8 cellular contexts compared by ENCODE assay signal in genomic region chr2:106104332-106105062, GRCh38.
DNase-seq lines count a peak whose midpoint lies in the region; ATAC-seq, FAIRE-seq and TF ChIP-seq lines count a peak whose summit lies in the region.

No MANE protein-coding gene starts in this region.

- H3K27me3 Mint-ChIP-seq in osteocyte (ENCODE audit: unreplicated experiment) = no peaks in the 10 kb centered on the region

- no peak overlapping the region for H3K4me3 Mint-ChIP-seq in osteocyte (ENCODE audit: unreplicated experiment)

- H3K4me1 ChIP-seq in foreskin keratinocyte = no peaks in the 10 kb centered on the region

- H3K4me1 Mint-ChIP-seq in osteocyte (ENCODE audit: unreplicated experiment) = no peaks in the 10 kb centered on the region

- peaks cover 5% of the 10 kb centered on the region for H3K36me3 Mint-ChIP-seq in osteocyte (ENCODE audit: unreplicated experiment)

- ATAC-seq in GM21360 (IDR thresholded peaks at IDR 0.05; ENCODE audit: unreplicated experiment) = peak; percentile 45
- peak; percentile 49 for ATAC-seq in foreskin keratinocyte

- no peak for FAIRE-seq in D721Med (lab: Jason Lieb, UNC)

- TF ChIP-seq CTCF in D721Med (IDR thresholded peaks at IDR 0.05; ENCODE audit: insufficient read depth, missing control alignments) = peak; percentile 92
- TF ChIP-seq CTCF in foreskin keratinocyte (conservative IDR thresholded peaks at IDR 0.05) = peak; percentile 95
- peak; percentile 96 for TF ChIP-seq CTCF in osteocyte (IDR thresholded peaks at IDR 0.05)

- no peak overlapping the region for H3K27ac Mint-ChIP-seq in osteocyte (ENCODE audit: unreplicated experiment)

- no peaks in the 10 kb centered on the region for H3K27me3 ChIP-seq in foreskin keratinocyte

- DNase-seq in D721Med (ENCODE audit: insufficient read length, low spot score) = peak; percentile 84
- peak; percentile 79 for DNase-seq in KBM-7
- DNase-seq in RPMI7951 (ENCODE audit: low read depth) = peak; percentile 53
- peak; percentile 41 for DNase-seq in activated T-helper 9 cell treated with anti-CD3 and anti-CD28 coated beads, Interleukin-2, amount 50 U/mL, for 16 hours (ENCODE audit: low read depth)
- DNase-seq in foreskin keratinocyte = peak in 1 of 2 donors; percentile 42
- peak; percentile 84 for DNase-seq in osteocyte (ENCODE audit: extremely low spot score, unreplicated experiment)
- no peak for DNase-seq in GOT3 (lab: John Stamatoyannopoulos, UW)

- H3K9me3 Mint-ChIP-seq in osteocyte (ENCODE audit: unreplicated experiment) = no peaks in the 10 kb centered on the region

- no peak overlapping the region for H3K27ac ChIP-seq in foreskin keratinocyte

- in situ Hi-C loops in KBM-7 (cut with MboI; ENCODE audit: low pct_unique_long_range_greater_than_20kb, low sequenced_read_pairs) = no loop called here
